Comparison of ENCODE assay signal across 12 cellular contexts in the genomic region with DNA sequence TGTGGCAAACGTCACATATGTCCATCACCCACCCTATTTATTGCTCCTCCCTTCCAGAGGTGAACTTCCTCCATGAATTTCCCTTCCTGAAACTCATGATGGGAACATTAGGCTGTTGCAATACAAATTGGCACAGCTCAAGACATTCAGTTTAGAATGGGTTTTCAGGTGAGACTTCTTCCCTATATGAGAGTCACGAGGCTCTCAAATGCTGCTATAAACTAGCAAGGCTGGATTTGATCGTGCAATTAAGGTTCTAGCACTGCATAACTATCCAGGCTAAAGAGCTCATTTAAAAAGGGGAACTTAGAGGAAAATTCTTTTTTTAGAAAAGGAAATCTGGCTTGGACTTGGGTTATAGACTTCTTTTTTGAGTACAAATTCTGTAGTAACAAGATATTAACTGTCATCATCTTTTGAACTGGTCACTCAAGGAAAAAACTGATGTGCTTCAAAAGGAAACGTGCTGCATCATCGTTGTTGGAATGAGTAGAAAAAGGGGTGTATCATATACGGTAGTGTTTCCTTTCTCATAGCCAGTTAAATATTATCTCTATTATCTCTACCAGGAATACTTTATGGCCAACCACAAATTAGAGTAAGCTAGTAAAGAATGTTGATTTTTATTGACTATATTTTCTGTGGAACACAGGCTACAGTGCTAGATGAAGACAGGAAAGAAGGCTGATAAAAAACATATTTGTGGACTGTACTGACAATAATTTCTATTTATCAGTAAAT. TPM values are rescaled to one million over a fixed set of nuclear protein-coding genes. Genes with fewer than 3 reads are reported as not detected.
DNase-seq lines count a peak whose midpoint lies in the region; TF ChIP-seq lines count a peak whose summit lies in the region.
"Not testable (repeated sequence)": the region's sequence is repeated elsewhere in the genome, so short reads cannot be mapped to it uniquely, and the experiment has no call there.
"Had no signal": no experiment of that assay in that cellular context is flagged by ENCODE, and none has a peak within 500 bp of the region (broad histone marks: within the 10 kb centered on the region; RNA-seq: fewer than 3 reads in every experiment).

No MANE protein-coding gene starts in this region.

- H3K27ac ChIP-seq in BLaER1 treated with 17β-estradiol and CSF1 and Interleukin-3, amounts not matched to agents 10 nM and 100 nM: peak overlapping the region in 10 of 11 experiments; percentile 8 to 56 (median 46); a peak in 14 of 22 replicates
- H3K27ac ChIP-seq in OCI-LY1 (ENCODE audit: low read depth, low read length, poor library complexity, severe bottlenecking): peak overlapping the region; percentile 29
- peak overlapping the region; percentile 78 for H3K27ac ChIP-seq in VCaP
- H3K27ac ChIP-seq in right atrium auricular region: peak overlapping the region; percentile 11 to 16

- peaks cover 26 to 50% (median 32%) of the 10 kb centered on the region in 10 experiments for H3K4me1 ChIP-seq in BLaER1 treated with 17β-estradiol and CSF1 and Interleukin-3, amounts not matched to agents 10 nM and 100 nM
- H3K4me1 ChIP-seq in OCI-LY1 (ENCODE audit: insufficient read depth, low read length, severe bottlenecking) (peaks cover 17% of the 10 kb centered on the region), right atrium auricular region (peaks cover 0 to 14% of the 10 kb centered on the region in 2 donors)

- H3K4me2 ChIP-seq in BLaER1 treated with 17β-estradiol and CSF1 and Interleukin-3, amounts not matched to agents 10 nM and 100 nM: peak overlapping the region; percentile 53 to 93 (median 79)
- H3K4me2 ChIP-seq in OCI-LY1 (ENCODE audit: low read length): peak overlapping the region; percentile 30; the same call in 1 of the 2 replicates

- H3K4me3 ChIP-seq in BLaER1 treated with 17β-estradiol and CSF1 and Interleukin-3, amounts not matched to agents 10 nM and 100 nM: 0 out of 20 replicates have a peak overlapping the region, but pooled peaks of 1 of the 10 experiments have one; percentile 15
- not testable (repeated sequence) for H3K4me3 ChIP-seq in OCI-LY1 (ENCODE audit: low read depth, low read length, poor library complexity, severe bottlenecking); choroid plexus epithelial cell (ENCODE audit: low read depth, low read length); right atrium auricular region

- H3F3A ChIP-seq in OCI-LY1 (ENCODE audit: insufficient read depth, low read length): not testable (repeated sequence)

- not testable (repeated sequence) for H3K27me3 ChIP-seq in BLaER1 treated with 17β-estradiol and CSF1 and Interleukin-3, amounts not matched to agents 10 nM and 100 nM; OCI-LY1 (ENCODE audit: insufficient read depth, low read length); right atrium auricular region

- peak; percentile 69 for DNase-seq in H4 (ENCODE audit: low spot score)
- DNase-seq in choroid plexus epithelial cell (ENCODE audit: low read depth): peak; percentile 69
- DNase-seq in right atrium auricular region (ENCODE audit: low spot score): not testable (repeated sequence)
- DNase-seq in non-pigmented ciliary epithelial cell (ENCODE audit: low read depth): peak; percentile 37

- H3K36me3 ChIP-seq in BLaER1 treated with 17β-estradiol and CSF1 and Interleukin-3, amounts not matched to agents 10 nM and 100 nM: peaks cover 62 to 88% (median 78%) of the 10 kb centered on the region in 11 experiments
- H3K36me3 ChIP-seq in OCI-LY1 (ENCODE audit: insufficient read depth, low read length): peaks cover 21% of the 10 kb centered on the region
- H3K36me3 ChIP-seq in right atrium auricular region: peaks cover 59% of the 10 kb centered on the region

- H4K20me1 ChIP-seq in BLaER1 treated with 17β-estradiol and CSF1 and Interleukin-3, amounts not matched to agents 10 nM and 100 nM: peaks cover 0 to 57% (median 0%) of the 10 kb centered on the region in 11 experiments; a peak in 6 of 22 replicates
- H4K20me1 ChIP-seq in OCI-LY1 (ENCODE audit: insufficient read depth, low read length): not testable (repeated sequence)

- H2AFZ ChIP-seq in OCI-LY1 (ENCODE audit: low read length): not testable (repeated sequence)

- H3K9me2 ChIP-seq in OCI-LY1 (ENCODE audit: low read depth, low read length): not testable (repeated sequence)

- H3K9me3 ChIP-seq in BLaER1 treated with 17β-estradiol and CSF1 and Interleukin-3, amounts not matched to agents 10 nM and 100 nM (replicated peaks in 1 of 11); OCI-LY1 (ENCODE audit: low read length); right atrium auricular region: not testable (repeated sequence)

- H3K79me2 ChIP-seq in OCI-LY1 (ENCODE audit: insufficient read depth, low read length): not testable (repeated sequence)

- peak overlapping the region in 3 of 11 experiments; percentile 18 to 35 (median 20); a peak in 4 of 22 replicates for H3K9ac ChIP-seq in BLaER1 treated with 17β-estradiol and CSF1 and Interleukin-3, amounts not matched to agents 10 nM and 100 nM
- not testable (repeated sequence) for H3K9ac ChIP-seq in OCI-LY1 (ENCODE audit: low read length)

- not testable (repeated sequence) for TF ChIP-seq CTCF in OCI-LY1 (IDR thresholded peaks at IDR 0.05; ENCODE audit: low read length); VCaP (conservative IDR thresholded peaks at IDR 0.05); choroid plexus epithelial cell (conservative IDR thresholded peaks at IDR 0.05; ENCODE audit: low read depth, low read length); right atrium auricular region (IDR thresholded peaks at IDR 0.05)

RNA-seq across cellular contexts. Expression of gene CA4, which starts 37.4 kb away (rescaled TPM):
- total RNA-seq in H4 (2014; rRNA removed; shearing (Covaris generic)): not detected in 2 replicates
- total RNA-seq in right atrium auricular region: 1 to 10 TPM; 1.7 to 4.0 TPM
- total RNA-seq: activated CD4-positive, alpha-beta T cell treated with anti-CD3 and anti-CD28 coated beads for 36 hours; activated CD8-positive, alpha-beta memory T cell treated with anti-CD3 and anti-CD28 coated beads for 36 hours; activated T-cell treated with anti-CD3 and anti-CD28 coated beads, Interleukin-2, amount 50 U/mL, for 4 hours; Caco-2; Daoy had no signal

Comparison
In these comparisons a context has a peak if more than half of its experiments do, and no peak if none do; other contexts are left out.
1. H3K27ac ChIP-seq: peak in every context shown above with its lines; median percentile 78 in VCaP; 46 in BLaER1 treated with 17β-estradiol and CSF1 and Interleukin-3, amounts not matched to agents 10 nM and 100 nM; 29 in OCI-LY1; 14 in right atrium auricular region.